Comparison of ENCODE assay signal across 8 cellular contexts in genomic region chr6:149964243-149965190, GRCh38. TPM values are rescaled to one million over a fixed set of nuclear protein-coding genes. Genes with fewer than 3 reads are reported as not detected.
DNase-seq lines count a peak whose midpoint lies in the region; ATAC-seq, FAIRE-seq and TF ChIP-seq lines count a peak whose summit lies in the region.

No MANE protein-coding gene starts in this region.

- H3K9me2 ChIP-seq in OCI-LY1 (ENCODE audit: low read depth, low read length), result no peaks in the 10 kb centered on the region

- ATAC-seq in DND-41 (ENCODE audit: insufficient read depth, low read depth), result no peak
- no peak for ATAC-seq in memory B cell (ENCODE audit: low read depth)

- DNase-seq in DND-41, result no peak
- peak; percentile 16 for DNase-seq in cerebellum (ENCODE audit: low spot score)
- peak; percentile 37 to 58 for DNase-seq in memory B cell (ENCODE audit: low spot score in 2 of 2)
- DNase-seq in ureter (ENCODE audit: low spot score), result peak; percentile 45
- no peak for DNase-seq in cerebellar nuclear complex (lab: John Stamatoyannopoulos, UW)
- DNase-seq in SK-N-DZ (ENCODE audit: low spot score), result no peak
- no peak for DNase-seq in D721Med (ENCODE audit: insufficient read length, low spot score)

- H3K9ac ChIP-seq in DND-41 (ENCODE audit: low read depth, low read length) (peak overlapping the region; percentile 55; the same call in 1 of the 2 replicates), OCI-LY1 (ENCODE audit: low read length) (no peak overlapping the region)

- H3F3A ChIP-seq in OCI-LY1 (ENCODE audit: insufficient read depth, low read length), result no peaks in the 10 kb centered on the region

- no peaks in the 10 kb centered on the region for H3K79me2 ChIP-seq in DND-41 (ENCODE audit: insufficient read depth, low read length)
- H3K79me2 ChIP-seq in OCI-LY1 (ENCODE audit: insufficient read depth, low read length), result no peaks in the 10 kb centered on the region

- H3K27ac Mint-ChIP-seq in memory B cell, result peak overlapping the region; percentile 92

- H3K36me3 ChIP-seq in DND-41 (ENCODE audit: insufficient read depth, low read length), result no peaks in the 10 kb centered on the region
- H3K36me3 ChIP-seq in OCI-LY1 (ENCODE audit: insufficient read depth, low read length), result no peaks in the 10 kb centered on the region

- H2AFZ ChIP-seq in DND-41 (ENCODE audit: low read depth, low read length), result peak overlapping the region; percentile 80
- H2AFZ ChIP-seq in OCI-LY1 (ENCODE audit: low read length), result no peak overlapping the region

- H3K36me3 Mint-ChIP-seq in memory B cell, result peaks cover 4% of the 10 kb centered on the region

- H3K27ac ChIP-seq in DND-41 (ENCODE audit: low read length) (peak overlapping the region; percentile 72), OCI-LY1 (ENCODE audit: low read depth, low read length, poor library complexity, severe bottlenecking) (no peak overlapping the region)

- peak overlapping the region; percentile 84 for H3K4me3 Mint-ChIP-seq in memory B cell

- H3K9me3 ChIP-seq in DND-41 (ENCODE audit: insufficient read depth, low read length, severe bottlenecking) (peaks cover 8% of the 10 kb centered on the region), OCI-LY1 (ENCODE audit: low read length) (no peaks in the 10 kb centered on the region)

- FAIRE-seq in D721Med (lab: Jason Lieb, UNC), result no peak

- H3K4me2 ChIP-seq in DND-41 (ENCODE audit: insufficient read depth, low read length) (peak overlapping the region; percentile 70), OCI-LY1 (ENCODE audit: low read length) (peak overlapping the region; percentile 74; the same call in 1 of the 2 replicates)

- peaks cover 39% of the 10 kb centered on the region for H3K27me3 Mint-ChIP-seq in memory B cell

- no peaks in the 10 kb centered on the region for H3K9me3 Mint-ChIP-seq in memory B cell

- H3K27me3 ChIP-seq in DND-41 (ENCODE audit: insufficient read depth, low read length, poor library complexity) (no peaks in the 10 kb centered on the region), OCI-LY1 (ENCODE audit: insufficient read depth, low read length) (no peaks in the 10 kb centered on the region)

- H4K20me1 ChIP-seq in DND-41 (ENCODE audit: insufficient read depth, low read length) (no peaks in the 10 kb centered on the region), OCI-LY1 (ENCODE audit: insufficient read depth, low read length) (no peaks in the 10 kb centered on the region)

- peaks cover 25% of the 10 kb centered on the region for H3K4me1 Mint-ChIP-seq in memory B cell

- H3K4me1 ChIP-seq in DND-41 (ENCODE audit: insufficient read depth, low read length) (peaks cover 19% of the 10 kb centered on the region), OCI-LY1 (ENCODE audit: insufficient read depth, low read length, severe bottlenecking) (peaks cover 11% of the 10 kb centered on the region)

- TF ChIP-seq CTCF in DND-41 (IDR thresholded peaks at IDR 0.05; ENCODE audit: borderline replicate concordance, extremely low read depth, low read length, poor library complexity, severe bottlenecking), result no peak
- TF ChIP-seq CTCF in OCI-LY1 (IDR thresholded peaks at IDR 0.05; ENCODE audit: low read length), result no peak
- TF ChIP-seq CTCF in D721Med (IDR thresholded peaks at IDR 0.05; ENCODE audit: insufficient read depth, missing control alignments), result no peak

- H3K4me3 ChIP-seq in DND-41 (ENCODE audit: low read depth in 1 of 2, low read length in 2 of 2), result peak overlapping the region in 1 of 2 experiments; percentile 59; a peak in 2 of 4 replicates
- H3K4me3 ChIP-seq in OCI-LY1 (ENCODE audit: low read depth, low read length, poor library complexity, severe bottlenecking), result peak overlapping the region; percentile 59

RNA-seq across cellular contexts. Expression of gene ULBP1, which starts 0.8 kb away (rescaled TPM):
- total RNA-seq in cerebellum, result 0.82 TPM
- 2.5 TPM for total RNA-seq in ureter
- 0.40 and 0.60 TPM in 2 replicates for polyA plus RNA-seq in SK-N-DZ (2014; cell fraction: cytosol; rRNA removed)
- polyA plus RNA-seq in SK-N-DZ (2014; cell fraction: nucleus; rRNA removed), result 0.64 and 0.92 TPM in 2 replicates

RNA-seq across cellular contexts. Expression of gene ULBP2, which starts 22.7 kb away (rescaled TPM):
- total RNA-seq in cerebellum (3.2 TPM), ureter (3.0 TPM)
- polyA plus RNA-seq in SK-N-DZ (2014; cell fraction: cytosol; rRNA removed), result 2.0 and 2.6 TPM in 2 replicates
- polyA plus RNA-seq in SK-N-DZ (2014; cell fraction: nucleus; rRNA removed), result 1.7 and 2.3 TPM in 2 replicates

RNA-seq across cellular contexts. Expression of gene RAET1G, which starts 41.6 kb away (rescaled TPM):
- total RNA-seq in cerebellum (not detected), ureter (5.2 TPM)
- polyA plus RNA-seq in SK-N-DZ (2014; cell fraction: cytosol; rRNA removed), result 0.17 and 0.23 TPM in 2 replicates
- polyA plus RNA-seq in SK-N-DZ (2014; cell fraction: nucleus; rRNA removed), result not detected in 2 replicates

Comparison
In these comparisons a context has a peak if more than half of its experiments do, and no peak if none do; other contexts are left out.
1. DNase-seq: peak in cerebellum (single experiment), memory B cell (2 of 2) and ureter (single experiment); none in DND-41 (single experiment), cerebellar nuclear complex (0 of 2), SK-N-DZ (single experiment) and D721Med (single experiment).